In the genomic region with DNA sequence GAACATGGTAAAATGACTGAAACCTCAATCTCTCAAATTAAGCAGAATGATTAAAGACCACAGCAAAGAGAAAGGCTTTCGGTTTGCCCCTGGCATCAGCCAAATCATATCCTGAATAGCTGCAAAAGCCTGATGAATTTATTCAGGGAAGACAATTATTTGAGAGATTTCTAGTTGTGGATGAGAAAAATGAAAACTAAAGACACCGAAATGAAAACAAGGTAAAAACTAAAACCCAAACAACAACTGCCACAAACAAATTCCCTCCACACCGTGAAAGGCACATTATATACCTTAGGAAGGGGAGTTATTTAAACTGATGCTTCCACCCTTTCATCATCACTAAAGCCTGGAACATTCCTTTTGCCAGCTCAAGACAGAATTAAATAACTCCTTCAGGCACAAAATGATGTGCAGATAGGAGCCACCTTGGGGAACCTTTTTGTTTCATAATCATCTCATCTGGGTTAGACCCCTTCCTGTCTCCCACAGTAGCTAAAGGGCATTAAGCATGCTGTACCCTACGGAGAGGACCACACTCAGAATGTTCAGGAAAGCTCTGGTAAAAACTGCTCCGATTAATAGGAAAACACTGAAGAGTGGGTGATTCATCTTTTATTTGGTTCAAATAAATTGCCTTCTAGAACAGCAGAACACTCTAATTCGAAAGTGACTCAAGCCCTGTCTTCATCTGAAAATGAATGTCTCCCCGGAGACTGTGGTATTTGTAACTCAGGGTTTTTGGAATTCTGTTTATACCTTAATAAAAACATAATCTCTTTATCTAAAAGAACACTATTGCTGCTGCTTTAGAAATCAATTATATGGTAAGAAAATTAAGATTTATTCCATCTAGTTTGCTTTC, we compare ENCODE assay signal across 8 cellular contexts. TPM values are rescaled to one million over a fixed set of nuclear protein-coding genes. Genes with fewer than 3 reads are reported as not detected.
A peak's percentile ranks its signal among the peaks of the same experiment; 100 is the strongest.
DNase-seq lines count a peak whose midpoint lies in the region; ATAC-seq and TF ChIP-seq lines count a peak whose summit lies in the region.

No MANE protein-coding gene starts in this region.

- H3K4me1 Mint-ChIP-seq in Calu3 (ENCODE audit: low read depth, unreplicated experiment) = no peaks in the 10 kb centered on the region

- no TSS peak for BruUV-seq in Calu3 (replicated peaks; lab: Mats Ljungman, UMichigan)
- BruUV-seq in PC-9 (replicated peaks; lab: Mats Ljungman, UMichigan) = no TSS peak

- H3K4me3 Mint-ChIP-seq in Calu3 (ENCODE audit: low read depth, unreplicated experiment) = peak overlapping the region; percentile 73

- no peaks in the 10 kb centered on the region for H3K27me3 Mint-ChIP-seq in Calu3 (ENCODE audit: unreplicated experiment)

- H3K4me1 ChIP-seq in PC-9 (replicated peaks; ENCODE audit: insufficient read depth) (peaks cover 8% of the 10 kb centered on the region; the same call in 1 of the 2 replicates), psoas muscle (no peaks in the 10 kb centered on the region)

- 58 to 60% (median 59%) methylated on average over 7 of the region's 7 CpGs for WGBS in psoas muscle, 3 donors

- CTCF ChIA-PET in Calu3 (lab: Charles Lee) = interaction anchor here (1.0 kb wide), 1 partner anchor 414 kb away, joined by 3 read pairs; a partner anchor contains a TSS
- CTCF ChIA-PET in PC-9 (lab: Charles Lee) = interaction anchor here (0.6 kb wide), 2 partner anchors 196 to 307 kb away, joined by 3 to 4 read pairs; no protein-coding TSS in a partner anchor

- POLR2A ChIA-PET in PC-9 (lab: Charles Lee; ENCODE audit: unreplicated experiment) = no interaction called here

- H3K9me3 ChIP-seq in PC-9 (ENCODE audit: insufficient read depth, low read depth) = no peaks in the 10 kb centered on the region
- no peaks in the 10 kb centered on the region for H3K9me3 ChIP-seq in psoas muscle

- H3F3A ChIP-seq in PC-9 (ENCODE audit: insufficient read depth, low read depth) = peaks cover 7% of the 10 kb centered on the region; the same call in 1 of the 2 replicates

- no peak overlapping the region for H3K27ac Mint-ChIP-seq in Calu3 (ENCODE audit: unreplicated experiment)

- H3K27ac ChIP-seq in PC-9 (no peak overlapping the region), psoas muscle (no peak overlapping the region)

- no peaks in the 10 kb centered on the region for H3K27me3 ChIP-seq in PC-9 (ENCODE audit: insufficient read depth, low read depth)
- H3K27me3 ChIP-seq in psoas muscle (ENCODE audit: insufficient read depth in 3 of 3, low read length in 2 of 3) = no peaks in the 10 kb centered on the region

- no peaks in the 10 kb centered on the region for H3K9me3 Mint-ChIP-seq in Calu3 (ENCODE audit: low read depth, unreplicated experiment)

- H3K79me2 ChIP-seq in PC-9 (ENCODE audit: low read depth) = no peaks in the 10 kb centered on the region

- H3K4me3 ChIP-seq in PC-9 (peak overlapping the region; percentile 68; the same call in 1 of the 2 replicates), psoas muscle (peak overlapping the region; percentile 69)

- no peaks in the 10 kb centered on the region for H3K9me2 ChIP-seq in PC-9 (ENCODE audit: insufficient read depth)

- TF ChIP-seq CTCF in Calu3 (IDR thresholded peaks at IDR 0.05; ENCODE audit: unreplicated experiment) (peak; percentile 12), PC-9 (conservative IDR thresholded peaks at IDR 0.05) (no peak; the same call in 1 of the 2 replicates), psoas muscle (IDR thresholded peaks at IDR 0.05) (no peak)

- DNase-seq in Calu3 = no peak
- DNase-seq in PC-9 = no peak
- DNase-seq in dermis blood vessel endothelial cell = peak; percentile 32
- DNase-seq in psoas muscle = no peak
- no peak for DNase-seq in NCI-H146 treated with DMSO at 0.1 percent for 48 hours (lab: John Stamatoyannopoulos, UW; ENCODE audit: unreplicated experiment)
- no peak for DNase-seq in dedifferentiated amniotic fluid mesenchymal stem cell (ENCODE audit: extremely low spot score)
- DNase-seq in ecto neural progenitor cell (ENCODE audit: low spot score) = no peak

- H4K20me1 ChIP-seq in PC-9 (ENCODE audit: insufficient read depth) = no peaks in the 10 kb centered on the region

- H3K4me2 ChIP-seq in PC-9 = peak overlapping the region; percentile 94

- H3K36me3 ChIP-seq in PC-9 (ENCODE audit: low read depth) (no peaks in the 10 kb centered on the region), psoas muscle (ENCODE audit: insufficient read depth in 1 of 2, low read depth in 1 of 2) (peaks cover 0 to 42% of the 10 kb centered on the region in 2 donors)

- intact Hi-C loops in Calu3 (cut with micrococcal nuclease; ENCODE audit: unreplicated experiment) (loop anchor here (1.0 to 10.0 kb wide), 4 partner anchors 147 to 597 kb away; a partner anchor contains a TSS), PC-9 (cut with micrococcal nuclease; ENCODE audit: unreplicated experiment) (loop anchor here (1.0 to 10.0 kb wide), 5 partner anchors 210 to 985 kb away; a partner anchor contains a TSS), psoas muscle (cut with DNase I) (loop anchor here (2.0 to 10.0 kb wide), 9 partner anchors 70 to 607 kb away; a partner anchor contains a TSS)

- peaks cover 13% of the 10 kb centered on the region for H3K36me3 Mint-ChIP-seq in Calu3 (ENCODE audit: insufficient read depth, unreplicated experiment)

- ATAC-seq in psoas muscle = peak in 1 of 4 donors; percentile 60
- no peak for ATAC-seq in GM19452 (IDR thresholded peaks at IDR 0.05; ENCODE audit: unreplicated experiment)

- peak overlapping the region; percentile 90; the same call in 1 of the 2 replicates for H2AFZ ChIP-seq in PC-9

RNA-seq across cellular contexts. Expression of a gene that starts 9.1 kb away (rescaled TPM):
- total RNA-seq in Calu3 (2022) = not detected in 2 replicates
- not detected in 2 replicates for total RNA-seq in PC-9 (2021)
- 0.09 TPM in 1 of 2 replicates, not detected in the other for total RNA-seq in dermis blood vessel endothelial cell
- total RNA-seq in psoas muscle = not detected
- not detected for polyA plus RNA-seq in psoas muscle
